3 cellular contexts compared by ENCODE assay signal in genomic region chr9:100656851-100657250, GRCh38.
DNase-seq lines count a peak whose midpoint lies in the region; ATAC-seq, FAIRE-seq and TF ChIP-seq lines count a peak whose summit lies in the region.
"Not testable (repeated sequence)": the region's sequence is repeated elsewhere in the genome, so short reads cannot be mapped to it uniquely, and the experiment has no call there.

No MANE protein-coding gene starts in this region.

- not testable (repeated sequence) for H3K9me3 ChIP-seq in A549; HEK293 (ENCODE audit: control insufficient read depth, insufficient read depth, low read depth, low read length); K562 (replicated peaks; ENCODE audit: control insufficient read depth, insufficient read depth, low read depth, low read length)

- in situ Hi-C loops in K562 (cut with MboI), result not testable (repeated sequence)

- CTCF ChIA-PET in A549 (lab: Yijun Ruan, JAX); HEK293 (lab: Yijun Ruan, JAX); K562 (lab: Yijun Ruan, JAX; ENCODE audit: low intra/inter-chr PET ratio): not testable (repeated sequence)

- intact Hi-C loops in K562 (cut with micrococcal nuclease), result not testable (repeated sequence)

- ATAC-seq in A549, K562: not testable (repeated sequence)

- not testable (repeated sequence) for DNase-seq in A549 (ENCODE audit: low read depth in 1 of 2, low spot score in 1 of 2); K562 (ENCODE audit: extremely low read depth in 1 of 4, low spot score in 3 of 4)

- not testable (repeated sequence) for H4K20me1 ChIP-seq in K562 (replicated peaks; ENCODE audit: control insufficient read depth, insufficient read depth, low read length)

- TF ChIP-seq CTCF in A549 (IDR thresholded peaks at IDR 0.05); HEK293 (tag by site-specific recombination; IDR thresholded peaks at IDR 0.05); K562 (IDR thresholded peaks at IDR 0.05 in 2 of 3, conservative IDR thresholded peaks at IDR 0.05 in 1 of 3; ENCODE audit: insufficient read depth in 2 of 3, low read depth in 1 of 3, low read length in 3 of 3): not testable (repeated sequence)

- not testable (repeated sequence) for H3K36me3 ChIP-seq in HEK293 (ENCODE audit: control insufficient read depth in 2 of 2, insufficient read depth in 1 of 2, low read length in 2 of 2); K562 (ENCODE audit: control insufficient read depth, insufficient read depth, low read length)

- H3K27me3 ChIP-seq in K562 (ENCODE audit: control insufficient read depth in 2 of 2, insufficient read depth in 2 of 2, low read length in 2 of 2), result not testable (repeated sequence)

- not testable (repeated sequence) for H3K4me2 ChIP-seq in A549; K562 (ENCODE audit: insufficient read depth, low read length)

- not testable (repeated sequence) for H3K4me3 ChIP-seq in A549; HEK293 (ENCODE audit: low read depth, low read length); K562

- not testable (repeated sequence) for H3K27ac ChIP-seq in A549; HEK293 (ENCODE audit: extremely low read depth, low read depth, low read length); K562 (ENCODE audit: extremely low read depth, low read depth, low read length)

- not testable (repeated sequence) for TF ChIP-seq EP300 in A549 (IDR thresholded peaks at IDR 0.05); K562 (IDR thresholded peaks at IDR 0.05; ENCODE audit: low read length)

- not testable (repeated sequence) for H3K79me2 ChIP-seq in K562 (ENCODE audit: control insufficient read depth, insufficient read depth, low read length)

- WGBS in A549 (ENCODE audit: missing lambda C conversion rate), result 0% methylated on average over 2 of the region's 2 CpGs
- 0% methylated on average over 2 of the region's 2 CpGs for WGBS in K562 (ENCODE audit: insufficient coverage, low coverage, missing lambda C conversion rate)

- TF ChIP-seq POLR2A in A549 (IDR thresholded peaks at IDR 0.05; ENCODE audit: low read length); K562 (conservative IDR thresholded peaks at IDR 0.05): not testable (repeated sequence)

- FAIRE-seq in A549 (lab: Jason Lieb, UNC); K562 (lab: Jason Lieb, UNC): not testable (repeated sequence)

- not testable (repeated sequence) for H3K4me1 ChIP-seq in A549; HEK293 (ENCODE audit: control insufficient read depth, insufficient read depth, low read length); K562 (replicated peaks in 1 of 2; ENCODE audit: control insufficient read depth in 2 of 2, insufficient read depth in 2 of 2, low read length in 2 of 2)

- not testable (repeated sequence) for BruUV-seq in K562 (replicated peaks; lab: Mats Ljungman, UMichigan)

- H2AFZ ChIP-seq in K562 (ENCODE audit: low read depth, low read length), result not testable (repeated sequence)

- H3K9ac ChIP-seq in K562 (ENCODE audit: insufficient read depth in 1 of 2, low read depth in 2 of 2, low read length in 2 of 2), result not testable (repeated sequence)

- POLR2A ChIA-PET in A549 (lab: Yijun Ruan, JAX); HEK293 (lab: Yijun Ruan, JAX); K562 (lab: Yijun Ruan, JAX): not testable (repeated sequence)

- H3K9me1 ChIP-seq in K562 (ENCODE audit: control insufficient read depth, insufficient read depth, low read length), result not testable (repeated sequence)

- TF ChIP-seq RAD21 in A549 (conservative IDR thresholded peaks at IDR 0.05 in 1 of 2, IDR thresholded peaks at IDR 0.05 in 1 of 2); K562 (CRISPR knock-in tag; conservative IDR thresholded peaks at IDR 0.05 in 1 of 2, IDR thresholded peaks at IDR 0.05 in 1 of 2): not testable (repeated sequence)

TF ChIP-seq in A549, 52 proteins besides CTCF, POLR2A, EP300 and RAD21:
- peak; percentile 90 for TF ChIP-seq ZFP36 (IDR thresholded peaks at IDR 0.05; ENCODE audit: borderline replicate concordance, partially characterized antibody)

TF ChIP-seq in HEK293, 187 proteins besides CTCF, POLR2A, EP300 and RAD21:
- peak; percentile 66 for TF ChIP-seq SETDB1 (IDR thresholded peaks at IDR 0.05; ENCODE audit: insufficient read length, low read length)
- peak; percentile 85 for TF ChIP-seq ZNF585B (tag by site-specific recombination; IDR thresholded peaks at IDR 0.05)

TF ChIP-seq in K562, 482 proteins besides CTCF, POLR2A, EP300 and RAD21:
- peak; percentile 68 for TF ChIP-seq ZFP36 (IDR thresholded peaks at IDR 0.05; ENCODE audit: low read depth, low read length, partially characterized antibody)
TF ChIP-seq in K562: peak in this region for 1; not testable (repeated sequence) for 481.
